33 cellular contexts compared by ENCODE assay signal in the genomic region with DNA sequence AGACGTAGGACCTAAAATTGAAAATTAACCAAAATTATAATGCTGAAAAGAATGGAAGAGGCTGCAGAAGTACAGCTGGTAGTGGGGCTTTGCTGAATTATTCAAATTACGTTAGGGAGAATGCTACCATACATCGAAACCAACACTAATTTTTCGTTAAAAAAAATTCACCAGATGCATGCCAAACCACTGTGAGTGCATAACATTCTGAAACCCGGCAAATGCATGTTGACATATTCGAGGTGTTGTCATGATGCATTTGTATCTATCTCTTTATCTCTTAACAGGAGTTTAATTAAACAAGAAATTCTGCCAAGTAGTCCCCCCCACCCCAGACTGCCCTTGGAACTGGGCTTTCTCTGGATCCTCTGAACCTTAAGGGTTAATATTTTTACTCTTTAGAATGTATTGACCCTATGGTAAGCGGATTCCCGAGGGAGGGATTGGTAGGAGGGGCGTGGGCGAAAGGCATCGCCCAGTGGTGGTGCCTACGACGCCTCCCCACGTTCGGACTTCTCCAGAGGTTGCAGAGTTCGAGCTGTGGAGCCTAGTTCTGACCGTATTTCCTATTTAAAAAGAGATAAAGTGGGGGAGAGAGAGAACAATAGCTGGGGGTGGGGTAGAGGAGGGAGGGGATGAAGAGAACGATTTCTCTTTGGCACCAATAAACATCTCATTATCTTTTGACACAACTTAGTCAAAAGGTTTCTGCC. TPM values are rescaled to one million over a fixed set of nuclear protein-coding genes. Genes with fewer than 3 reads are reported as not detected.
DNase-seq lines count a peak whose midpoint lies in the region; ATAC-seq and TF ChIP-seq lines count a peak whose summit lies in the region.
"Had no signal": no experiment of that assay in that cellular context is flagged by ENCODE, and none has a peak within 500 bp of the region (broad histone marks: within the 10 kb centered on the region; RNA-seq: fewer than 3 reads in every experiment).

No MANE protein-coding gene starts in this region.

- H3K36me3 ChIP-seq in neural progenitor cell (no peaks in the 10 kb centered on the region), right atrium auricular region (no peaks in the 10 kb centered on the region)
- H3K36me3 ChIP-seq: breast epithelium had no signal

- H2AFZ ChIP-seq in neural progenitor cell (replicated peaks), result no peak overlapping the region

- no peak overlapping the region for H3K27ac Mint-ChIP-seq in neural progenitor cell
- H3K27ac Mint-ChIP-seq: activated CD8-positive, alpha-beta T cell treated with anti-CD3 and anti-CD28 coated beads, Interleukin-2, amount 10 ng/mL, durations not matched to agents 7 days and 5 days; activated T-helper 17 cell treated with anti-CD3 and anti-CD28 coated beads, Interleukin-2, amount 50 U/mL, for 72 hours; immature natural killer cell; nephron; stimulated activated memory B cell treated with anti-CD40 and anti-IgM and Interleukin-4, amounts not matched to agents 10 μg/mL and 1 μg/mL and 100 μg/mL, for 72 hours; T-helper 17 cell had no signal

- peaks cover 97% of the 10 kb centered on the region for H4K20me1 ChIP-seq in neural progenitor cell (ENCODE audit: low read depth)

- H3K27me3 Mint-ChIP-seq in neural progenitor cell (ENCODE audit: insufficient read depth, low read depth), result peaks cover 91% of the 10 kb centered on the region

- H3K27ac ChIP-seq in caudate nucleus (ENCODE audit: low read depth, low read length) (peak overlapping the region; percentile 32), neural progenitor cell (no peak overlapping the region), right atrium auricular region (no peak overlapping the region)
- H3K27ac ChIP-seq: 22Rv1, breast epithelium, C4-2B had no signal

- peak overlapping the region; percentile 54 for H3K4me2 ChIP-seq in neural progenitor cell

- H3K27me3 ChIP-seq in neural progenitor cell (peaks cover 100% of the 10 kb centered on the region), right atrium auricular region (peaks cover 59 to 66% of the 10 kb centered on the region in 2 donors)

- H3K79me2 ChIP-seq in neural progenitor cell (ENCODE audit: low read depth), result no peaks in the 10 kb centered on the region

- DNase-seq in NCI-H1105 treated with DMSO at 0.1 percent for 48 hours (lab: John Stamatoyannopoulos, UW) (peak; percentile 96), NCI-H1105 (lab: John Stamatoyannopoulos, UW) (no peak), NCI-H1930 (lab: John Stamatoyannopoulos, UW) (peak; percentile 81 to 86), caudate nucleus (lab: John Stamatoyannopoulos, UW) (peak in 1 of 61 donors; percentile 32), neural progenitor cell (ENCODE audit: low spot score) (peak; percentile 70), right atrium auricular region (ENCODE audit: low spot score) (no peak), NCI-H2029 (lab: John Stamatoyannopoulos, UW) (no peak)
- DNase-seq: activated CD4-positive, CD25-positive, alpha-beta regulatory T cell treated with anti-CD3 and anti-CD28 coated beads, Interleukin-2, amount 50 U/mL, for 72 hours; activated CD8-positive, alpha-beta T cell treated with anti-CD3 and anti-CD28 coated beads, Interleukin-2, amount 10 ng/mL, durations not matched to agents 7 days and 5 days; activated naive CD4-positive, alpha-beta T cell treated with anti-CD3 and anti-CD28 coated beads, Interleukin-2, amount 50 U/mL, for 16 hours; amygdala; DMS79; GDM1; hypothalamus; immature natural killer cell; IMR-90; NCI-H510A; T-helper 17 cell; trophoblast cell had no signal

- H3K4me1 ChIP-seq in neural progenitor cell (peaks cover 15% of the 10 kb centered on the region), right atrium auricular region (peaks cover 0 to 9% of the 10 kb centered on the region in 2 donors)
- H3K4me1 ChIP-seq: breast epithelium had no signal

- peaks cover 3% of the 10 kb centered on the region for H3K9me3 Mint-ChIP-seq in neural progenitor cell
- H3K9me3 Mint-ChIP-seq: stimulated activated memory B cell treated with anti-CD40 and anti-IgM and Interleukin-4, amounts not matched to agents 10 μg/mL and 1 μg/mL and 100 μg/mL, for 72 hours had no signal

- no peak overlapping the region for H3K9ac ChIP-seq in neural progenitor cell

- ATAC-seq in HG03039 (IDR thresholded peaks at IDR 0.05; ENCODE audit: unreplicated experiment), result no peak
- ATAC-seq: activated CD8-positive, alpha-beta T cell treated with anti-CD3 and anti-CD28 coated beads, Interleukin-2, amount 10 ng/mL, durations not matched to agents 7 days and 5 days; activated T-helper 17 cell treated with anti-CD3 and anti-CD28 coated beads, Interleukin-2, amount 50 U/mL, for 72 hours; HCT116; left lobe of liver; Right ventricle myocardium inferior; SK-N-SH treated with all-trans-retinoic acid at 6 μM for 48 hours; stimulated activated memory B cell treated with anti-CD40 and anti-IgM and Interleukin-4, amounts not matched to agents 10 μg/mL and 1 μg/mL and 100 μg/mL, for 72 hours; T-helper 17 cell had no signal

- H3F3A ChIP-seq in neural progenitor cell (ENCODE audit: low read depth), result peaks cover 35% of the 10 kb centered on the region

- H3K9me3 ChIP-seq in neural progenitor cell (ENCODE audit: low read depth) (no peaks in the 10 kb centered on the region), right atrium auricular region (no peaks in the 10 kb centered on the region)
- H3K9me3 ChIP-seq: breast epithelium had no signal

- no peaks in the 10 kb centered on the region for H3K36me3 Mint-ChIP-seq in neural progenitor cell
- H3K36me3 Mint-ChIP-seq: stimulated activated memory B cell treated with anti-CD40 and anti-IgM and Interleukin-4, amounts not matched to agents 10 μg/mL and 1 μg/mL and 100 μg/mL, for 72 hours had no signal

- no peak overlapping the region for H3K4me3 Mint-ChIP-seq in neural progenitor cell
- H3K4me3 Mint-ChIP-seq: activated CD8-positive, alpha-beta T cell treated with anti-CD3 and anti-CD28 coated beads, Interleukin-2, amount 10 ng/mL, durations not matched to agents 7 days and 5 days; activated T-helper 17 cell treated with anti-CD3 and anti-CD28 coated beads, Interleukin-2, amount 50 U/mL, for 72 hours; immature natural killer cell; nephron; stimulated activated memory B cell treated with anti-CD40 and anti-IgM and Interleukin-4, amounts not matched to agents 10 μg/mL and 1 μg/mL and 100 μg/mL, for 72 hours; T-helper 17 cell had no signal

- peaks cover 9% of the 10 kb centered on the region for H3K4me1 Mint-ChIP-seq in neural progenitor cell
- H3K4me1 Mint-ChIP-seq: activated T-helper 17 cell treated with anti-CD3 and anti-CD28 coated beads, Interleukin-2, amount 50 U/mL, for 72 hours had no signal

- TF ChIP-seq CTCF in neural progenitor cell (IDR thresholded peaks at IDR 0.05), result no peak
- TF ChIP-seq CTCF in right atrium auricular region (IDR thresholded peaks at IDR 0.05), result no peak

- H3K4me3 ChIP-seq in neural progenitor cell (no peak overlapping the region), right atrium auricular region (no peak overlapping the region)
- H3K4me3 ChIP-seq: breast epithelium had no signal

RNA-seq across cellular contexts. Expression of a gene that starts 7.1 kb away (rescaled TPM):
- total RNA-seq in neural progenitor cell (ENCODE audit: low replicate concordance), result 0.19 TPM in 1 of 2 replicates, not detected in the other
- total RNA-seq in right atrium auricular region, result not detected
- total RNA-seq: activated CD8-positive, alpha-beta T cell treated with anti-CD3 and anti-CD28 coated beads, Interleukin-2, amount 10 ng/mL, durations not matched to agents 7 days and 5 days; activated T-helper 17 cell treated with anti-CD3 and anti-CD28 coated beads, Interleukin-2, amount 50 U/mL, for 72 hours; IMR-90; left lobe of liver; Right ventricle myocardium inferior; skeletal muscle tissue; subcutaneous adipose tissue; T-helper 17 cell had no signal

RNA-seq across cellular contexts. Expression of a gene that starts 12.2 kb away (rescaled TPM):
- total RNA-seq in neural progenitor cell (ENCODE audit: low replicate concordance), result not detected in 2 replicates
- total RNA-seq in right atrium auricular region, result not detected
- total RNA-seq: activated CD8-positive, alpha-beta T cell treated with anti-CD3 and anti-CD28 coated beads, Interleukin-2, amount 10 ng/mL, durations not matched to agents 7 days and 5 days; activated T-helper 17 cell treated with anti-CD3 and anti-CD28 coated beads, Interleukin-2, amount 50 U/mL, for 72 hours; breast epithelium; IMR-90; left lobe of liver; LHCN-M2; Right ventricle myocardium inferior; skeletal muscle tissue; T-helper 17 cell had no signal

Comparison
In these comparisons a context has a peak if more than half of its experiments do, and no peak if none do; other contexts are left out.
1. DNase-seq: peak in NCI-H1105 treated with DMSO at 0.1 percent for 48 hours (single experiment), NCI-H1930 (2 of 2) and neural progenitor cell (single experiment); none in NCI-H1105 (single experiment), right atrium auricular region (single experiment) and NCI-H2029 (single experiment).